8 cellular contexts compared by ENCODE assay signal in genomic region chr17:44354582-44355309, GRCh38. TPM values are rescaled to one million over a fixed set of nuclear protein-coding genes. Genes with fewer than 3 reads are reported as not detected.
DNase-seq lines count a peak whose midpoint lies in the region; ATAC-seq and TF ChIP-seq lines count a peak whose summit lies in the region.

No MANE protein-coding gene starts in this region.

- H3K4me1 ChIP-seq in prostate gland (replicated peaks), result no peaks in the 10 kb centered on the region

- no peak overlapping the region for H3K4me3 ChIP-seq in prostate gland

- H3K27me3 ChIP-seq in prostate gland (replicated peaks; ENCODE audit: insufficient read depth), result no peaks in the 10 kb centered on the region

- peaks cover 5 to 9% of the 10 kb centered on the region in 2 donors for H3K36me3 ChIP-seq in prostate gland

- intact Hi-C loops in prostate gland (cut with DNase I), result no loop called here

- 71% methylated on average over 43 of the region's 67 CpGs for WGBS in prostate gland

- TF ChIP-seq POLR2A in prostate gland (IDR thresholded peaks at IDR 0.05), result no peak

- DNase-seq in activated CD4-positive, alpha-beta T cell treated with anti-CD3 and anti-CD28 coated beads for 24 hours (ENCODE audit: low read depth in 2 of 2), result peak; percentile 30 to 56
- DNase-seq in effector CD4-positive, alpha-beta T cell, result peak; percentile 52
- DNase-seq in retina (peak; percentile 81), kidney tubule cell (ENCODE audit: low spot score) (no peak), prostate gland (ENCODE audit: low spot score) (no peak), NCI-H187 treated with DMSO at 0.1 percent for 48 hours (lab: John Stamatoyannopoulos, UW) (no peak)

- H3K9me3 ChIP-seq in prostate gland, result no peaks in the 10 kb centered on the region

- H3K27ac ChIP-seq in prostate gland, result no peak overlapping the region

- no peak for ATAC-seq in HG02840 (IDR thresholded peaks at IDR 0.05; ENCODE audit: low FRiP score, unreplicated experiment)

- TF ChIP-seq CTCF in GM12874 (IDR thresholded peaks at IDR 0.05; ENCODE audit: insufficient read depth, low read depth, low read length) (peak; percentile 50), prostate gland (IDR thresholded peaks at IDR 0.05) (no peak)

RNA-seq across cellular contexts. Expression of gene FAM171A2, which starts 8.9 kb away (rescaled TPM):
- 1 to 10 TPM; 1.8 to 6.1 TPM for total RNA-seq in prostate gland

RNA-seq across cellular contexts. Expression of gene GRN, which starts 9.6 kb away (rescaled TPM):
- total RNA-seq in prostate gland, result 100 to 1,000 TPM; 319 to 404 TPM

RNA-seq across cellular contexts. Expression of gene SLC25A39, which starts 30.1 kb away (rescaled TPM):
- total RNA-seq in prostate gland, result 100 to 1,000 TPM; 116 to 132 TPM

RNA-seq across cellular contexts. Expression of gene ITGA2B, which starts 34.7 kb away (rescaled TPM):
- total RNA-seq in prostate gland, result under 1 TPM; 0.27 to 0.68 TPM

RNA-seq across cellular contexts. Expression of gene RUNDC3A, which starts 46.3 kb away (rescaled TPM):
- total RNA-seq in prostate gland, result 1 to 10 TPM in 1 of 2 donors, under 1 TPM in 1; 0.68 to 2.9 TPM

Comparison
In these comparisons a context has a peak if more than half of its experiments do, and no peak if none do; other contexts are left out.
1. DNase-seq: peak in activated CD4-positive, alpha-beta T cell treated with anti-CD3 and anti-CD28 coated beads for 24 hours (2 of 2), effector CD4-positive, alpha-beta T cell (single experiment) and retina (single experiment); none in kidney tubule cell (single experiment), prostate gland (single experiment) and NCI-H187 treated with DMSO at 0.1 percent for 48 hours (single experiment).